ENCODE assay signal across 1 cellular context in the genomic region with DNA sequence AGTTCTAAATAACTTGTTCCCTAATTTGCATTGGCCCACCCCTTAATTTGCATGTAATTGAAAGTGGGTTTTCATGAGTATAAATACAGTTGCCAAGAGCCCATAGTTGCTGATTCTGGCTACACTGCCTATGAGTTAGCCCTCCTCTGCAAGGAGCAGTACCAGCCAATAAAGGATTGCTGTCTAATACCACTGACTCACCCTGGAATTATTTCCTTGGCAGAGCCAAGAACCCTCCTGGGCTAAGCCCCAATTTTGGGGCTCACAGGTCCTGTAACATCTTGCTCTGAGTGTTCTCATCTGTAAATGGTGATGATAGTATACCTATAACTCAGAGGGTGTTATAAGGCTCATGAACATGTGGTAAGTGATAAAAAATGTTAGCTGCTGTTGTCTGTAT.
TF ChIP-seq lines count a peak whose summit lies in the region.

No MANE protein-coding gene starts in this region.

TF ChIP-seq in SK-N-SH, 30 proteins besides CTCF, POLR2A, EP300 and RAD21 (continued from another document):
- TF ChIP-seq, protein P1, sequence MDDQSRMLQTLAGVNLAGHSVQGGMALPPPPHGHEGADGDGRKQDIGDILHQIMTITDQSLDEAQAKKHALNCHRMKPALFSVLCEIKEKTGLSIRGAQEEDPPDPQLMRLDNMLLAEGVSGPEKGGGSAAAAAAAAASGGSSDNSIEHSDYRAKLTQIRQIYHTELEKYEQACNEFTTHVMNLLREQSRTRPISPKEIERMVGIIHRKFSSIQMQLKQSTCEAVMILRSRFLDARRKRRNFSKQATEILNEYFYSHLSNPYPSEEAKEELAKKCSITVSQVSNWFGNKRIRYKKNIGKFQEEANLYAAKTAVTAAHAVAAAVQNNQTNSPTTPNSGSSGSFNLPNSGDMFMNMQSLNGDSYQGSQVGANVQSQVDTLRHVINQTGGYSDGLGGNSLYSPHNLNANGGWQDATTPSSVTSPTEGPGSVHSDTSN (IDR thresholded peaks at IDR 0.05), result peak; percentile 23; the same call in 1 of the 2 replicates
- TF ChIP-seq GATA2 (CRISPR knock-in tag; IDR thresholded peaks at IDR 0.05), result no peak
- TF ChIP-seq RXRA (IDR thresholded peaks at IDR 0.05; ENCODE audit: borderline replicate concordance, low read depth), result no peak
- TF ChIP-seq, protein P2, sequence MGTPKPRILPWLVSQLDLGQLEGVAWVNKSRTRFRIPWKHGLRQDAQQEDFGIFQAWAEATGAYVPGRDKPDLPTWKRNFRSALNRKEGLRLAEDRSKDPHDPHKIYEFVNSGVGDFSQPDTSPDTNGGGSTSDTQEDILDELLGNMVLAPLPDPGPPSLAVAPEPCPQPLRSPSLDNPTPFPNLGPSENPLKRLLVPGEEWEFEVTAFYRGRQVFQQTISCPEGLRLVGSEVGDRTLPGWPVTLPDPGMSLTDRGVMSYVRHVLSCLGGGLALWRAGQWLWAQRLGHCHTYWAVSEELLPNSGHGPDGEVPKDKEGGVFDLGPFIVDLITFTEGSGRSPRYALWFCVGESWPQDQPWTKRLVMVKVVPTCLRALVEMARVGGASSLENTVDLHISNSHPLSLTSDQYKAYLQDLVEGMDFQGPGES (IDR thresholded peaks at IDR 0.05; ENCODE audit: low read depth, low read length), result no peak
- TF ChIP-seq MXI1 (IDR thresholded peaks at IDR 0.05; ENCODE audit: low read depth, low read length), result no peak
- TF ChIP-seq, protein P3, sequence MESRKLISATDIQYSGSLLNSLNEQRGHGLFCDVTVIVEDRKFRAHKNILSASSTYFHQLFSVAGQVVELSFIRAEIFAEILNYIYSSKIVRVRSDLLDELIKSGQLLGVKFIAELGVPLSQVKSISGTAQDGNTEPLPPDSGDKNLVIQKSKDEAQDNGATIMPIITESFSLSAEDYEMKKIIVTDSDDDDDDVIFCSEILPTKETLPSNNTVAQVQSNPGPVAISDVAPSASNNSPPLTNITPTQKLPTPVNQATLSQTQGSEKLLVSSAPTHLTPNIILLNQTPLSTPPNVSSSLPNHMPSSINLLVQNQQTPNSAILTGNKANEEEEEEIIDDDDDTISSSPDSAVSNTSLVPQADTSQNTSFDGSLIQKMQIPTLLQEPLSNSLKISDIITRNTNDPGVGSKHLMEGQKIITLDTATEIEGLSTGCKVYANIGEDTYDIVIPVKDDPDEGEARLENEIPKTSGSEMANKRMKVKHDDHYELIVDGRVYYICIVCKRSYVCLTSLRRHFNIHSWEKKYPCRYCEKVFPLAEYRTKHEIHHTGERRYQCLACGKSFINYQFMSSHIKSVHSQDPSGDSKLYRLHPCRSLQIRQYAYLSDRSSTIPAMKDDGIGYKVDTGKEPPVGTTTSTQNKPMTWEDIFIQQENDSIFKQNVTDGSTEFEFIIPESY (IDR thresholded peaks at IDR 0.05; ENCODE audit: borderline replicate concordance, low read depth), result no peak
- TF ChIP-seq NFIC (IDR thresholded peaks at IDR 0.05; ENCODE audit: borderline replicate concordance), result peak; percentile 82
- TF ChIP-seq, protein P4, sequence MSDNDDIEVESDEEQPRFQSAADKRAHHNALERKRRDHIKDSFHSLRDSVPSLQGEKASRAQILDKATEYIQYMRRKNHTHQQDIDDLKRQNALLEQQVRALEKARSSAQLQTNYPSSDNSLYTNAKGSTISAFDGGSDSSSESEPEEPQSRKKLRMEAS (IDR thresholded peaks at IDR 0.05; ENCODE audit: low read depth), result no peak
- TF ChIP-seq, protein P5, sequence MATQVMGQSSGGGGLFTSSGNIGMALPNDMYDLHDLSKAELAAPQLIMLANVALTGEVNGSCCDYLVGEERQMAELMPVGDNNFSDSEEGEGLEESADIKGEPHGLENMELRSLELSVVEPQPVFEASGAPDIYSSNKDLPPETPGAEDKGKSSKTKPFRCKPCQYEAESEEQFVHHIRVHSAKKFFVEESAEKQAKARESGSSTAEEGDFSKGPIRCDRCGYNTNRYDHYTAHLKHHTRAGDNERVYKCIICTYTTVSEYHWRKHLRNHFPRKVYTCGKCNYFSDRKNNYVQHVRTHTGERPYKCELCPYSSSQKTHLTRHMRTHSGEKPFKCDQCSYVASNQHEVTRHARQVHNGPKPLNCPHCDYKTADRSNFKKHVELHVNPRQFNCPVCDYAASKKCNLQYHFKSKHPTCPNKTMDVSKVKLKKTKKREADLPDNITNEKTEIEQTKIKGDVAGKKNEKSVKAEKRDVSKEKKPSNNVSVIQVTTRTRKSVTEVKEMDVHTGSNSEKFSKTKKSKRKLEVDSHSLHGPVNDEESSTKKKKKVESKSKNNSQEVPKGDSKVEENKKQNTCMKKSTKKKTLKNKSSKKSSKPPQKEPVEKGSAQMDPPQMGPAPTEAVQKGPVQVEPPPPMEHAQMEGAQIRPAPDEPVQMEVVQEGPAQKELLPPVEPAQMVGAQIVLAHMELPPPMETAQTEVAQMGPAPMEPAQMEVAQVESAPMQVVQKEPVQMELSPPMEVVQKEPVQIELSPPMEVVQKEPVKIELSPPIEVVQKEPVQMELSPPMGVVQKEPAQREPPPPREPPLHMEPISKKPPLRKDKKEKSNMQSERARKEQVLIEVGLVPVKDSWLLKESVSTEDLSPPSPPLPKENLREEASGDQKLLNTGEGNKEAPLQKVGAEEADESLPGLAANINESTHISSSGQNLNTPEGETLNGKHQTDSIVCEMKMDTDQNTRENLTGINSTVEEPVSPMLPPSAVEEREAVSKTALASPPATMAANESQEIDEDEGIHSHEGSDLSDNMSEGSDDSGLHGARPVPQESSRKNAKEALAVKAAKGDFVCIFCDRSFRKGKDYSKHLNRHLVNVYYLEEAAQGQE (IDR thresholded peaks at IDR 0.05; ENCODE audit: low read depth, low read length), result no peak
- peak; percentile 54 for TF ChIP-seq TCF12 (IDR thresholded peaks at IDR 0.05)
- TF ChIP-seq NRF1 (IDR thresholded peaks at IDR 0.05; ENCODE audit: low read depth, low read length), result no peak
- TF ChIP-seq JUND (IDR thresholded peaks at IDR 0.05), result peak; percentile 79
- TF ChIP-seq FOSL2 (IDR thresholded peaks at IDR 0.05; ENCODE audit: borderline replicate concordance, low read depth), result peak; percentile 72; the same call in 1 of the 2 replicates
- no peak for TF ChIP-seq POLR2AphosphoS5 (IDR thresholded peaks at IDR 0.05; ENCODE audit: low read depth, low read length)
- no peak for TF ChIP-seq GABPA (IDR thresholded peaks at IDR 0.05; ENCODE audit: low read depth)
- no peak for TF ChIP-seq RFX5 (IDR thresholded peaks at IDR 0.05; ENCODE audit: low read length)
